ENCODE assay signal across 24 cellular contexts in genomic region chr12:96711364-96711763, GRCh38.
"Had no signal": no experiment of that assay in that cellular context is flagged by ENCODE, and none has a peak within 500 bp of the region (broad histone marks: within the 10 kb centered on the region; RNA-seq: fewer than 3 reads in every experiment).

No MANE protein-coding gene starts in this region.

- H3K4me3 Mint-ChIP-seq: activated CD4-positive, alpha-beta memory T cell treated with anti-CD3 and anti-CD28 coated beads, Interleukin-2, amount 10 ng/mL, durations not matched to agents 7 days and 5 days; activated CD4-positive, alpha-beta T cell treated with anti-CD3 and anti-CD28 coated beads, Interleukin-2, amount 10 ng/mL, durations not matched to agents 24 days and 14 days; activated naive CD4-positive, alpha-beta T cell treated with anti-CD3 and anti-CD28 coated beads, Interleukin-2, amount 50 U/mL, for 24 hours; activated T-helper 1 cell treated with anti-CD3 and anti-CD28 coated beads, Interleukin-12 subunit alpha, Interleukin-12 subunit beta, Interleukin-2, Interleukin-4 antibody, amounts not matched to agents 30 ng/mL and 10 ng/mL and 1 ng/mL, durations not matched to agents 14 hours and 24 hours and 36 hours; central memory CD8-positive, alpha-beta T cell; memory B cell; nephron had no signal

- H3K27me3 ChIP-seq: adrenal gland, ascending aorta, esophagus squamous epithelium, gastrocnemius medialis, neutrophil, ovary, stomach, suprapubic skin, tibial nerve had no signal

- H3K9me3 Mint-ChIP-seq: activated CD4-positive, alpha-beta memory T cell treated with anti-CD3 and anti-CD28 coated beads, Interleukin-2, amount 10 ng/mL, durations not matched to agents 7 days and 5 days; activated CD4-positive, alpha-beta T cell treated with anti-CD3 and anti-CD28 coated beads, Interleukin-2, amount 10 ng/mL, durations not matched to agents 24 days and 14 days; activated naive CD4-positive, alpha-beta T cell treated with anti-CD3 and anti-CD28 coated beads, Interleukin-2, amount 50 U/mL, for 24 hours; activated T-helper 1 cell treated with anti-CD3 and anti-CD28 coated beads, Interleukin-12 subunit alpha, Interleukin-12 subunit beta, Interleukin-2, Interleukin-4 antibody, amounts not matched to agents 30 ng/mL and 10 ng/mL and 1 ng/mL, durations not matched to agents 14 hours and 24 hours and 36 hours; central memory CD8-positive, alpha-beta T cell; memory B cell; nephron had no signal

- H3K36me3 ChIP-seq: adrenal gland, ascending aorta, esophagus squamous epithelium, gastrocnemius medialis, neutrophil, ovary, stomach, suprapubic skin, tibial nerve had no signal

- DNase-seq: activated CD4-positive, alpha-beta memory T cell treated with anti-CD3 and anti-CD28 coated beads, Interleukin-2, amount 10 ng/mL, durations not matched to agents 7 days and 5 days; activated CD4-positive, alpha-beta T cell treated with anti-CD3 and anti-CD28 coated beads, Interleukin-2, amount 10 ng/mL, durations not matched to agents 24 days and 14 days; activated gamma-delta T cell treated with Interleukin-2 at 50 U/mL for 16 hours; adrenal gland; esophagus squamous epithelium; gastrocnemius medialis; hypothalamus; left colon; ovary; psoas muscle; right cardiac atrium; stimulated activated CD4-positive, alpha-beta T cell treated with anti-CD3 and anti-CD28 coated beads, Interleukin-4, amount 100 ng/mL, for 4 hours; stomach had no signal

- H3K4me1 ChIP-seq: adrenal gland, ascending aorta, esophagus squamous epithelium, gastrocnemius medialis, psoas muscle, stomach, suprapubic skin, tibial nerve had no signal

- H3K9me3 ChIP-seq: adrenal gland, ascending aorta, esophagus squamous epithelium, gastrocnemius medialis, neutrophil, ovary, psoas muscle, stomach, suprapubic skin, tibial nerve had no signal

- H3K36me3 Mint-ChIP-seq: activated naive CD4-positive, alpha-beta T cell treated with anti-CD3 and anti-CD28 coated beads, Interleukin-2, amount 50 U/mL, for 24 hours; memory B cell had no signal

- FAIRE-seq: colon, urothelium cell line had no signal

- H3K27me3 Mint-ChIP-seq: central memory CD8-positive, alpha-beta T cell; memory B cell had no signal

- H3K27ac Mint-ChIP-seq: activated CD4-positive, alpha-beta memory T cell treated with anti-CD3 and anti-CD28 coated beads, Interleukin-2, amount 10 ng/mL, durations not matched to agents 7 days and 5 days; activated CD4-positive, alpha-beta T cell treated with anti-CD3 and anti-CD28 coated beads, Interleukin-2, amount 10 ng/mL, durations not matched to agents 24 days and 14 days; activated naive CD4-positive, alpha-beta T cell treated with anti-CD3 and anti-CD28 coated beads, Interleukin-2, amount 50 U/mL, for 24 hours; activated T-helper 1 cell treated with anti-CD3 and anti-CD28 coated beads, Interleukin-12 subunit alpha, Interleukin-12 subunit beta, Interleukin-2, Interleukin-4 antibody, amounts not matched to agents 30 ng/mL and 10 ng/mL and 1 ng/mL, durations not matched to agents 14 hours and 24 hours and 36 hours; memory B cell; nephron had no signal

- H3K4me1 Mint-ChIP-seq: activated naive CD4-positive, alpha-beta T cell treated with anti-CD3 and anti-CD28 coated beads, Interleukin-2, amount 50 U/mL, for 24 hours; central memory CD8-positive, alpha-beta T cell; memory B cell; nephron had no signal

- H3K4me3 ChIP-seq: adrenal gland, ascending aorta, esophagus squamous epithelium, gastrocnemius medialis, ovary, psoas muscle, stomach, suprapubic skin, tibial nerve had no signal

- H3K27ac ChIP-seq: adrenal gland, ascending aorta, esophagus squamous epithelium, gastrocnemius medialis, neutrophil, ovary, psoas muscle, stomach, suprapubic skin, tibial nerve had no signal

- ATAC-seq: gastrocnemius medialis, left colon, psoas muscle, right cardiac atrium had no signal
